ENCODE assay signal across 11 cellular contexts in genomic region chr3:20061331-20061730, GRCh38. TPM values are rescaled to one million over a fixed set of nuclear protein-coding genes. Genes with fewer than 3 reads are reported as not detected.
DNase-seq lines count a peak whose midpoint lies in the region; ATAC-seq, FAIRE-seq and TF ChIP-seq lines count a peak whose summit lies in the region.
"Had no signal": no experiment of that assay in that cellular context is flagged by ENCODE, and none has a peak within 500 bp of the region (broad histone marks: within the 10 kb centered on the region; RNA-seq: fewer than 3 reads in every experiment).

No MANE protein-coding gene starts in this region.

- H3K36me3 Mint-ChIP-seq in endodermal cell (ENCODE audit: low read depth): no peaks in the 10 kb centered on the region

- H3K9me2 ChIP-seq in MM.1S (replicated peaks; ENCODE audit: insufficient read depth, low read length): no peaks in the 10 kb centered on the region

- TF ChIP-seq EP300 in A549 (IDR thresholded peaks at IDR 0.05): no peak

- H3K9me3 ChIP-seq in A549: no peaks in the 10 kb centered on the region
- no peaks in the 10 kb centered on the region for H3K9me3 ChIP-seq in MM.1S (replicated peaks; ENCODE audit: insufficient read depth, low read length)
- H3K9me3 ChIP-seq in endodermal cell (ENCODE audit: control insufficient read depth, low read length): no peaks in the 10 kb centered on the region

- H3K27me3 ChIP-seq in MM.1S (replicated peaks; ENCODE audit: insufficient read depth, low read length) (no peaks in the 10 kb centered on the region), foreskin keratinocyte (no peaks in the 10 kb centered on the region), endodermal cell (ENCODE audit: control insufficient read depth, insufficient read depth, low read length, poor library complexity, severe bottlenecking) (no peaks in the 10 kb centered on the region)

- no peak for TF ChIP-seq CTCF in A549 (IDR thresholded peaks at IDR 0.05)
- no peak for TF ChIP-seq CTCF in MM.1S (IDR thresholded peaks at IDR 0.05; ENCODE audit: low read length)
- TF ChIP-seq CTCF in foreskin keratinocyte (conservative IDR thresholded peaks at IDR 0.05): no peak
- TF ChIP-seq CTCF in endodermal cell (conservative IDR thresholded peaks at IDR 0.05): no peak

- H3K27me3 Mint-ChIP-seq in endodermal cell (ENCODE audit: insufficient read depth): no peaks in the 10 kb centered on the region

- ATAC-seq in A549: no peak
- peak; percentile 17 for ATAC-seq in GM19324 (IDR thresholded peaks at IDR 0.05; ENCODE audit: low FRiP score, unreplicated experiment)
- no peak for ATAC-seq in foreskin keratinocyte

- no peak for FAIRE-seq in A549 (lab: Jason Lieb, UNC)

- DNase-seq in A549 (ENCODE audit: low read depth in 1 of 2, low spot score in 1 of 2): no peak
- DNase-seq in MM.1S: no peak
- DNase-seq in foreskin keratinocyte: no peak
- no peak for DNase-seq in DMS153 (lab: John Stamatoyannopoulos, UW)
- no peak for DNase-seq in retina
- DNase-seq in putamen (ENCODE audit: low spot score): no peak
- no peak for DNase-seq in endodermal cell
- DNase-seq: GOT3 had no signal

- H3K9ac ChIP-seq in MM.1S (ENCODE audit: low read length) (no peak overlapping the region), endodermal cell (ENCODE audit: extremely low read depth, low read length, poor library complexity, severe bottlenecking) (no peak overlapping the region)

- CTCF ChIA-PET in A549 (lab: Yijun Ruan, JAX): no interaction called here

- peak overlapping the region in 1 of 2 experiments; percentile 3; a peak in 1 of 6 replicates for H3K27ac ChIP-seq in A549
- peak overlapping the region; percentile 27; the same call in 1 of the 2 replicates for H3K27ac ChIP-seq in MM.1S (ENCODE audit: low read length)
- H3K27ac ChIP-seq in foreskin keratinocyte: peak overlapping the region; percentile 51
- H3K27ac ChIP-seq in endodermal cell (ENCODE audit: low read depth, low read length): no peak overlapping the region

- H3K36me3 ChIP-seq in MM.1S (replicated peaks; ENCODE audit: insufficient read depth, low read length) (no peaks in the 10 kb centered on the region), endodermal cell (ENCODE audit: control insufficient read depth, insufficient read depth, low read length) (no peaks in the 10 kb centered on the region)

- no peak for TF ChIP-seq RAD21 in A549 (conservative IDR thresholded peaks at IDR 0.05 in 1 of 2, IDR thresholded peaks at IDR 0.05 in 1 of 2)

- H3K4me2 ChIP-seq in A549 (peak overlapping the region; percentile 46), MM.1S (ENCODE audit: low read depth, low read length) (peak overlapping the region; percentile 25)

- H3K4me1 Mint-ChIP-seq in endodermal cell: no peaks in the 10 kb centered on the region

- no peak overlapping the region for H3K27ac Mint-ChIP-seq in endodermal cell

- WGBS in A549 (ENCODE audit: missing lambda C conversion rate): 84% methylated on average over 4 of the region's 4 CpGs
- whole genome bisulfite sequencing in endodermal cell (ENCODE audit: insufficient coverage in 1 of 2, insufficient read length in 1 of 2), 2 experiments: 85 to 100% methylated on average over 1 to 2 of the region's 4 CpGs

- POLR2A ChIA-PET in A549 (lab: Yijun Ruan, JAX): no interaction called here

- H3K9me3 Mint-ChIP-seq in endodermal cell: no peaks in the 10 kb centered on the region

- 0 out of 2 replicates have a peak, but pooled peaks cover 7% of the 10 kb centered on the region for H3F3A ChIP-seq in MM.1S (ENCODE audit: insufficient read depth, low read length)

- H3K4me3 Mint-ChIP-seq in endodermal cell: no peak overlapping the region

- H3K4me3 ChIP-seq in A549: no peak overlapping the region
- no peak overlapping the region for H3K4me3 ChIP-seq in MM.1S (ENCODE audit: low read length)
- H3K4me3 ChIP-seq in endodermal cell (ENCODE audit: low read length): no peak overlapping the region

- H3K4me1 ChIP-seq in A549: peaks cover 25% of the 10 kb centered on the region
- peaks cover 15% of the 10 kb centered on the region for H3K4me1 ChIP-seq in MM.1S (ENCODE audit: low read length)
- H3K4me1 ChIP-seq in foreskin keratinocyte: peaks cover 32% of the 10 kb centered on the region
- H3K4me1 ChIP-seq in endodermal cell (ENCODE audit: control insufficient read depth, insufficient read depth, low read length): no peaks in the 10 kb centered on the region

- TF ChIP-seq POLR2A in A549 (IDR thresholded peaks at IDR 0.05; ENCODE audit: low read length): no peak

- H3K79me2 ChIP-seq in MM.1S (ENCODE audit: low read length): peaks cover 88% of the 10 kb centered on the region

- H2AFZ ChIP-seq in MM.1S (ENCODE audit: low read length): no peak overlapping the region

- no peaks in the 10 kb centered on the region for H4K20me1 ChIP-seq in MM.1S (ENCODE audit: insufficient read depth, low read length)

TF ChIP-seq in A549, 52 proteins besides CTCF, POLR2A, EP300 and RAD21:
- no peak for TF ChIP-seq CBX2 (IDR thresholded peaks at IDR 0.05; ENCODE audit: borderline replicate concordance, low read depth)
- no peak for TF ChIP-seq FOXS1 (CRISPR knock-in tag; IDR thresholded peaks at IDR 0.05)
- TF ChIP-seq HOXB13 (CRISPR knock-in tag; IDR thresholded peaks at IDR 0.05; ENCODE audit: low read depth): no peak
- no peak for TF ChIP-seq PBX3 (IDR thresholded peaks at IDR 0.05)
- TF ChIP-seq SREBF2 (IDR thresholded peaks at IDR 0.05): no peak
- TF ChIP-seq FOSL2 (IDR thresholded peaks at IDR 0.05): no peak
- no peak for TF ChIP-seq FOSL2 (CRISPR knock-in tag; IDR thresholded peaks at IDR 0.05)
- no peak for TF ChIP-seq JUN (IDR thresholded peaks at IDR 0.05)
- no peak for TF ChIP-seq TP53 (CRISPR knock-in tag; IDR thresholded peaks at IDR 0.05)
- TF ChIP-seq ZFP36 (IDR thresholded peaks at IDR 0.05; ENCODE audit: borderline replicate concordance, partially characterized antibody): no peak
- no peak for TF ChIP-seq CBX8 (IDR thresholded peaks at IDR 0.05)
- no peak for TF ChIP-seq RCOR1 (IDR thresholded peaks at IDR 0.05; ENCODE audit: low read depth, low read length)
- no peak for TF ChIP-seq HEYL (CRISPR knock-in tag; IDR thresholded peaks at IDR 0.05)
- no peak for TF ChIP-seq ZSCAN20 (CRISPR knock-in tag; IDR thresholded peaks at IDR 0.05)

RNA-seq across cellular contexts. Expression of gene KAT2B, which starts 21.1 kb away (rescaled TPM):
- 9.8 and 11.9 TPM in 2 replicates for polyA plus RNA-seq in A549 (2011; rRNA removed)
- polyA plus RNA-seq in A549 (2012; cell fraction: cytosol; rRNA removed): 2.7 and 3.1 TPM in 2 replicates
- polyA plus RNA-seq in A549 (2012; cell fraction: nucleus; rRNA removed): 1.0 and 1.8 TPM in 2 replicates
- 7.1 to 7.4 TPM (median 7.2 TPM) in 3 replicates for polyA plus RNA-seq in A549 (2017; fragmentation: RNase III; extraction: RNeasy Plus Mini Kit Qiagen cat#74134 plus additional on column Dnase treatment)
- 4.0 and 4.5 TPM in 2 replicates for polyA minus RNA-seq in A549 (2011; rRNA and poly(A)+ RNA removed)
- 4.5 and 6.9 TPM in 2 replicates for total RNA-seq in foreskin keratinocyte
- polyA plus RNA-seq in foreskin keratinocyte: 0.95 and 1.2 TPM in 2 replicates
- total RNA-seq in endodermal cell: 1 to 10 TPM; 2.2 to 4.1 TPM
- 11.2 TPM for polyA plus RNA-seq in endodermal cell (2013, experiment 1 of 2)
- polyA plus RNA-seq in endodermal cell (2013, experiment 2 of 2): 10.8 TPM

RNA-seq across cellular contexts. Expression of gene PP2D1, which starts 49.3 kb away (rescaled TPM):
- not detected in 2 replicates for polyA plus RNA-seq in A549 (2011; rRNA removed)
- polyA plus RNA-seq in A549 (2012; cell fraction: cytosol; rRNA removed): not detected in 2 replicates
- polyA plus RNA-seq in A549 (2012; cell fraction: nucleus; rRNA removed): not detected in 2 replicates
- not detected in 3 replicates for polyA plus RNA-seq in A549 (2017; fragmentation: RNase III; extraction: RNeasy Plus Mini Kit Qiagen cat#74134 plus additional on column Dnase treatment)
- polyA minus RNA-seq in A549 (2011; rRNA and poly(A)+ RNA removed): not detected in 2 replicates
- not detected in 2 replicates for total RNA-seq in foreskin keratinocyte
- not detected in 2 replicates for polyA plus RNA-seq in foreskin keratinocyte
- total RNA-seq in endodermal cell: not detected
- not detected for polyA plus RNA-seq in endodermal cell (2013, experiment 1 of 2)
- not detected for polyA plus RNA-seq in endodermal cell (2013, experiment 2 of 2)
- total RNA-seq: M059J; T-helper 1 cell treated with Interleukin-12 subunit alpha and Interleukin-12 subunit beta and Interleukin-4 antibody, amounts not matched to agents 30 ng/mL and 1 ng/mL, for 36 hours had no signal
